ENCODE assay signal across 17 cellular contexts in the genomic region with DNA sequence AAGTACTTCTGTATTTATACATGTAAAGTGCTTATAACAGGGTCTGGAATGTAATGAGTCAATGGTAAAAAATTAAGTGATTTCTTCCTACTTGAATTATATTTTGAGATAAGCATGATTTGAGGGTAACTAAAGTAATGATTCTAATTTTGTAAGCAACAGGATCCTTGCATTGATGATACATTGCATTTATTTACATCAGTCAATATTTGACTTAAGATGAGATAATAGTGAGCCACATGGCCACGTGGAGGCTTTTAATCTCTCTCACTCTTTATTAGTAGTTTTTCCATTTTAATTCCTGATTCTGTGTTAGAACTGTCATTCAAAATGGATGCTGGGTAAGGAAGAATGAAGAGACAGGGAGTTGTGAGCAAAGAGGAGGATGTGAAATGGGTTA.
DNase-seq lines count a peak whose midpoint lies in the region; ATAC-seq, FAIRE-seq and TF ChIP-seq lines count a peak whose summit lies in the region.
"Had no signal": no experiment of that assay in that cellular context is flagged by ENCODE, and none has a peak within 500 bp of the region (broad histone marks: within the 10 kb centered on the region; RNA-seq: fewer than 3 reads in every experiment).

No MANE protein-coding gene starts in this region.

- POLR2A ChIA-PET in PC-9 (lab: Charles Lee; ENCODE audit: unreplicated experiment): interaction anchor here (0.6 kb wide), 1 partner anchor 115 kb away, joined by 4 read pairs; no protein-coding TSS in a partner anchor

- H3K36me3 ChIP-seq in PC-9 (ENCODE audit: low read depth): no peaks in the 10 kb centered on the region
- H3K36me3 ChIP-seq in keratinocyte (ENCODE audit: control insufficient read depth in 2 of 2, extremely low read depth in 1 of 2, insufficient read depth in 2 of 2, low read length in 2 of 2): no peaks in the 10 kb centered on the region
- no peaks in the 10 kb centered on the region for H3K36me3 ChIP-seq in mesenchymal stem cell (ENCODE audit: control insufficient read depth in 1 of 2, insufficient read depth in 2 of 2, low read depth in 1 of 2, low read length in 2 of 2)
- H3K36me3 ChIP-seq: HAP-1, SJSA1 had no signal

- no peaks in the 10 kb centered on the region for H3K79me2 ChIP-seq in PC-9 (ENCODE audit: low read depth)
- H3K79me2 ChIP-seq in keratinocyte (ENCODE audit: control insufficient read depth, insufficient read depth, low read length): no peaks in the 10 kb centered on the region

- H3K9me2 ChIP-seq in PC-9 (ENCODE audit: insufficient read depth): no peaks in the 10 kb centered on the region; the same call in 1 of the 2 replicates

- no peak overlapping the region for H3K27ac ChIP-seq in PC-9
- no peak overlapping the region for H3K27ac ChIP-seq in keratinocyte (ENCODE audit: control insufficient read depth, insufficient read depth, low read length)
- H3K27ac ChIP-seq in mesenchymal stem cell (ENCODE audit: low read length, poor library complexity, severe bottlenecking): no peak overlapping the region
- H3K27ac ChIP-seq: SJSA1 had no signal

- H2BK120ac ChIP-seq in mesenchymal stem cell (ENCODE audit: low read depth, low read length): no peak overlapping the region

- H4K20me1 ChIP-seq in PC-9 (ENCODE audit: insufficient read depth) (no peaks in the 10 kb centered on the region), keratinocyte (ENCODE audit: control insufficient read depth, extremely low read depth, insufficient read depth, low read length) (no peaks in the 10 kb centered on the region)

- peak; percentile 79 for DNase-seq in DMS53 (lab: John Stamatoyannopoulos, UW)
- peak; percentile 4 for DNase-seq in ELR (ENCODE audit: low read depth)
- no peak for DNase-seq in PC-9
- DNase-seq in keratinocyte (ENCODE audit: low read depth, low spot score): no peak
- DNase-seq in cerebellum (ENCODE audit: low spot score): no peak
- no peak for DNase-seq in mesenchymal stem cell
- DNase-seq: C1 segment of cervical spinal cord, DMS79 treated with DMSO at 0.1 percent for 48 hours, GF-D8, NCI-H1105 treated with DMSO at 0.1 percent for 48 hours, NCI-H1694, NCI-H2081 treated with DMSO at 0.1 percent for 48 hours, SW 1271 had no signal

- dilution Hi-C loops in keratinocyte (cut with MboI; ENCODE audit: extremely low pct_ligation_motif_present, low sequenced_read_pairs): no loop called here

- no peak for FAIRE-seq in keratinocyte (lab: Jason Lieb, UNC)
- FAIRE-seq: D721Med had no signal

- H3K27me3 ChIP-seq in PC-9 (ENCODE audit: insufficient read depth, low read depth) (no peaks in the 10 kb centered on the region), keratinocyte (ENCODE audit: control insufficient read depth, extremely low read depth, insufficient read depth, low read length) (no peaks in the 10 kb centered on the region), mesenchymal stem cell (ENCODE audit: control insufficient read depth in 1 of 2, insufficient read depth in 1 of 2, low read length in 2 of 2) (no peaks in the 10 kb centered on the region)
- H3K27me3 ChIP-seq: SJSA1 had no signal

- H3K9me3 ChIP-seq in PC-9 (ENCODE audit: insufficient read depth, low read depth): 0 out of 2 replicates have a peak, but pooled peaks cover 4% of the 10 kb centered on the region
- no peaks in the 10 kb centered on the region for H3K9me3 ChIP-seq in keratinocyte (ENCODE audit: control insufficient read depth, low read depth, low read length)
- H3K9me3 ChIP-seq in mesenchymal stem cell (ENCODE audit: control insufficient read depth, low read length): peaks cover 10% of the 10 kb centered on the region
- H3K9me3 ChIP-seq: HAP-1, SJSA1 had no signal

- no peak overlapping the region for H4K91ac ChIP-seq in mesenchymal stem cell (ENCODE audit: low read length)

- no peak overlapping the region for H3K9ac ChIP-seq in keratinocyte (ENCODE audit: control insufficient read depth, extremely low read depth, insufficient read depth, low read length)
- no peak overlapping the region for H3K9ac ChIP-seq in mesenchymal stem cell (ENCODE audit: low read length)

- H3K9me1 ChIP-seq in keratinocyte (ENCODE audit: control insufficient read depth, extremely low read depth, insufficient read depth, low read length): no peaks in the 10 kb centered on the region

- intact Hi-C loops in PC-9 (cut with micrococcal nuclease; ENCODE audit: unreplicated experiment): no loop called here

- H3K4ac ChIP-seq in mesenchymal stem cell (ENCODE audit: low read depth in 1 of 2, low read length in 2 of 2): no peak overlapping the region

- no peaks in the 10 kb centered on the region for H3F3A ChIP-seq in PC-9 (ENCODE audit: insufficient read depth, low read depth)

- TF ChIP-seq CTCF in PC-9 (conservative IDR thresholded peaks at IDR 0.05) (no peak), keratinocyte (optimal IDR thresholded peaks at IDR 0.05 in 1 of 3, IDR thresholded peaks at IDR 0.05 in 1 of 3, conservative IDR thresholded peaks at IDR 0.05 in 1 of 3; ENCODE audit: extremely low read depth in 1 of 3, insufficient read depth in 2 of 3, low read length in 3 of 3) (no peak)

- no TSS peak for BruUV-seq in PC-9 (replicated peaks; lab: Mats Ljungman, UMichigan)

- no peak overlapping the region for H3K4me2 ChIP-seq in PC-9
- no peak overlapping the region for H3K4me2 ChIP-seq in keratinocyte (ENCODE audit: control insufficient read depth, extremely low read depth, insufficient read depth, low read depth, low read length)
- H3K4me2 ChIP-seq in mesenchymal stem cell (ENCODE audit: low read length, poor library complexity, severe bottlenecking): no peak overlapping the region

- H3K79me1 ChIP-seq in mesenchymal stem cell (replicated peaks; ENCODE audit: low read length, poor library complexity, severe bottlenecking): no peaks in the 10 kb centered on the region

- H3K23ac ChIP-seq in mesenchymal stem cell (ENCODE audit: low read length in 2 of 2): no peak overlapping the region

- no peak overlapping the region for H2BK5ac ChIP-seq in mesenchymal stem cell (ENCODE audit: low read depth, low read length, poor library complexity, severe bottlenecking)

- H3K14ac ChIP-seq in mesenchymal stem cell (ENCODE audit: low read length in 2 of 2): no peak overlapping the region

- no peak for ATAC-seq in GM19023 (IDR thresholded peaks at IDR 0.05; ENCODE audit: unreplicated experiment)

- H3K4me1 ChIP-seq in PC-9 (replicated peaks; ENCODE audit: insufficient read depth): no peaks in the 10 kb centered on the region
- H3K4me1 ChIP-seq in keratinocyte (ENCODE audit: control insufficient read depth, extremely low read depth, insufficient read depth, low read length): no peaks in the 10 kb centered on the region
- no peaks in the 10 kb centered on the region for H3K4me1 ChIP-seq in mesenchymal stem cell (ENCODE audit: control insufficient read depth, insufficient read depth, low read depth, low read length)
- H3K4me1 ChIP-seq: SJSA1 had no signal

- H2AFZ ChIP-seq in PC-9 (peak overlapping the region; percentile 50; the same call in 1 of the 2 replicates), keratinocyte (ENCODE audit: control insufficient read depth, low read length) (peak overlapping the region; percentile 19), mesenchymal stem cell (ENCODE audit: low read depth, low read length) (no peak overlapping the region)

- H4K8ac ChIP-seq in mesenchymal stem cell (ENCODE audit: low read length): no peak overlapping the region

- H3K4me3 ChIP-seq in PC-9: no peak overlapping the region
- H3K4me3 ChIP-seq in keratinocyte (ENCODE audit: control insufficient read depth in 2 of 3, extremely low read depth in 1 of 3, insufficient read depth in 2 of 3, low read depth in 1 of 3, low read length in 3 of 3): no peak overlapping the region
- no peak overlapping the region for H3K4me3 ChIP-seq in mesenchymal stem cell (ENCODE audit: insufficient read depth in 1 of 2, low read depth in 1 of 2, low read length in 2 of 2)
- H3K4me3 ChIP-seq: HAP-1, SJSA1 had no signal

- no peak overlapping the region for H3K18ac ChIP-seq in mesenchymal stem cell (ENCODE audit: low read depth in 1 of 2, low read length in 2 of 2)

- no peak overlapping the region for H2AK5ac ChIP-seq in mesenchymal stem cell (ENCODE audit: low read length, severe bottlenecking)

- no peak overlapping the region for H2BK12ac ChIP-seq in mesenchymal stem cell (ENCODE audit: low read length in 2 of 2)

- CTCF ChIA-PET in PC-9 (lab: Charles Lee): no interaction called here

- H2BK15ac ChIP-seq in mesenchymal stem cell (ENCODE audit: low read depth, poor library complexity, severe bottlenecking): no peak overlapping the region

- no CpG with 5 or more reads among the region's 1 CpG for WGBS in mesenchymal stem cell

Comparison
In these comparisons a context has a peak if more than half of its experiments do, and no peak if none do; other contexts are left out.
1. DNase-seq: peak in DMS53 (single experiment) and ELR (single experiment); none in PC-9 (0 of 2), keratinocyte (single experiment), cerebellum (single experiment) and mesenchymal stem cell (single experiment).